In the genomic region with DNA sequence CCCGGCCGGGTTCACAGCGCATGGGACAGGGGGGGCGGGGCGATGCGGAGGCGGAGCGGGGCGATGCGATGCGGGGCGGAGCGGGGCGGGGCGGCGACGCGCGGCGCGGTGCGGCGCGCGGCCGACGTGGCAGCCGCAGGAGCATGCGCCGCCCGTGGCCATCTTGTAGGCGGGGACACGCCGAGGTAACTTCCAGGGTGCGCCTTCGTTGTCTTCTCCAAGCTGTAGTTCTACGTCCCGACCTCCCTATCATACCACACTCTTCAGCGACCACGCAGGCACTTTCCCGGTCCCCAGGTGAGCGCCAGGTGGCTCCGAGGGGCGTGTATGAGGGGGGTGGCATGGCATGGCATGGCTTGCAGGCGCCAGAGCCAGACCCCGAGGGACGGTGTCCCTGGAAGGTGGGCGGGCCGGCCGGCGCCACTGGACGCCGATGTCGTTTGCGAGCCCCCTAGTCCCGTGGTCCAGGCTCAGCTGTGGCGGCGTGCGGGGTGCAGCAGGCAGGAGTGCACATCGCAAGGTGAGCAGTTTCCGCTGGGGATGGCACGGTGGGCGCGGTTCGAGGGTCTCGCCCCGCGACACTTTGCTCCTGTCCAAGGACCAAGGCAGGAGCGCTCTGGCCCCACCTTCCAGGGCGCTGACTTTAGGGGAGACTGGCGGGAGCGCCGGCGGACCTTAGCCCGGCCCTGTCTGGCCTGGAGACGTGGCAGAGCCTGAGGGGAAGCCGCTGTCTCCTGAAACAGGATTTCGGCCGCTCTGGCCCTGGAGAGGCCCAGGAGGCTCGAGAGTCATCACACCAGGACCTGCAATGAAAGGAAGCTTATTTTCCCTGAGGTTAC, we compare ENCODE assay signal across 8 cellular contexts. TPM values are rescaled to one million over a fixed set of nuclear protein-coding genes. Genes with fewer than 3 reads are reported as not detected.
A peak's percentile ranks its signal among the peaks of the same experiment; 100 is the strongest.
DNase-seq lines count a peak whose midpoint lies in the region; ATAC-seq, FAIRE-seq and TF ChIP-seq lines count a peak whose summit lies in the region.

A gene (plus strand): TSS at position 161 of the 839 bp plus-strand sequence. CDS start 5,840 bp downstream, outside the sequence.

- ATAC-seq in HG02623 (IDR thresholded peaks at IDR 0.05; ENCODE audit: unreplicated experiment) (peak; percentile 89), psoas muscle (peak; percentile 93 to 97 (median 96))

- TF ChIP-seq POLR2A in GM12891 (IDR thresholded peaks at IDR 0.05; ENCODE audit: low read depth, low read length) (peak; percentile 81), adrenal gland (IDR thresholded peaks at IDR 0.05) (peak; percentile 59 to 85)

- 0 to 1% (median 0%) methylated on average over 15 to 80 of the region's 80 CpGs for WGBS in adrenal gland, 4 donors
- WGBS in psoas muscle, 3 donors: 0 to 1% (median 0%) methylated on average over 63 to 80 of the region's 80 CpGs
- under 1% methylated on average over 80 of the region's 80 CpGs for WGBS in urinary bladder

- intact Hi-C loops in adrenal gland (cut with DNase I) (no loop called here), left ventricle myocardium inferior (cut with micrococcal nuclease) (no loop called here), psoas muscle (cut with DNase I) (loop anchor here in 1 of 2 donors (10.0 kb wide), 1 partner anchor 863 kb away; no protein-coding TSS in a partner anchor)

- peak within 1 kb of the TSS in 4 of 5 donors; percentile 81 to 93 (median 86) for H3K27ac ChIP-seq in adrenal gland
- peak within 1 kb of the TSS; percentile 79 for H3K27ac ChIP-seq in left ventricle myocardium inferior (replicated peaks)
- peak within 1 kb of the TSS; percentile 85 for H3K27ac ChIP-seq in psoas muscle
- peak within 1 kb of the TSS; percentile 12 for H3K27ac ChIP-seq in urinary bladder (ENCODE audit: low read depth)

- H3K27me3 ChIP-seq in adrenal gland (no peaks in the 10 kb centered on the region), left ventricle myocardium inferior (ENCODE audit: low read depth) (no peaks in the 10 kb centered on the region), psoas muscle (ENCODE audit: insufficient read depth in 3 of 3, low read length in 2 of 3) (no peaks in the 10 kb centered on the region)

- H3K4me1 ChIP-seq in adrenal gland (replicated peaks in 1 of 2): peaks cover 0 to 27% of the 10 kb centered on the region in 2 donors
- H3K4me1 ChIP-seq in left ventricle myocardium inferior: peaks cover 43% of the 10 kb centered on the region
- H3K4me1 ChIP-seq in psoas muscle: peaks cover 8% of the 10 kb centered on the region
- H3K4me1 ChIP-seq in urinary bladder (ENCODE audit: insufficient read depth): no peaks in the 10 kb centered on the region

- peak within 1 kb of the TSS; percentile 24 to 97 (median 78) for H3K4me3 ChIP-seq in adrenal gland
- H3K4me3 ChIP-seq in left ventricle myocardium inferior: peak within 1 kb of the TSS; percentile 94
- H3K4me3 ChIP-seq in psoas muscle: peak within 1 kb of the TSS; percentile 96
- H3K4me3 ChIP-seq in urinary bladder (ENCODE audit: low read depth, low read length): peak within 1 kb of the TSS; percentile 89

- H3K9me3 ChIP-seq in adrenal gland (replicated peaks in 1 of 3): peaks cover 0 to 5% (median 0%) of the 10 kb centered on the region in 3 donors
- H3K9me3 ChIP-seq in left ventricle myocardium inferior (replicated peaks): peaks cover 9% of the 10 kb centered on the region
- H3K9me3 ChIP-seq in psoas muscle: no peaks in the 10 kb centered on the region

- H3K36me3 ChIP-seq in adrenal gland (replicated peaks in 1 of 2) (no peaks in the 10 kb centered on the region), left ventricle myocardium inferior (peaks cover 16% of the 10 kb centered on the region), psoas muscle (ENCODE audit: insufficient read depth in 1 of 2, low read depth in 1 of 2) (no peaks in the 10 kb centered on the region), urinary bladder (ENCODE audit: insufficient read depth) (no peaks in the 10 kb centered on the region)

- TF ChIP-seq CTCF in adrenal gland (IDR thresholded peaks at IDR 0.05) (no peak), left ventricle myocardium inferior (IDR thresholded peaks at IDR 0.05; ENCODE audit: borderline replicate concordance) (no peak), psoas muscle (IDR thresholded peaks at IDR 0.05) (no peak)

- DNase-seq in GM12891 (ENCODE audit: insufficient read length, low spot score) (peak; percentile 69), NCI-H1092 treated with DMSO at 0.1 percent for 48 hours (lab: John Stamatoyannopoulos, UW) (peak; percentile 65), T-helper 1 cell (peak; percentile 65 to 81 (median 71)), adrenal gland (peak; percentile 78 to 87 (median 85)), left ventricle myocardium inferior (peak; percentile 81), psoas muscle (peak; percentile 84 to 90)

- peak; percentile 97 for FAIRE-seq in GM12891 (lab: Jason Lieb, UNC)

TF ChIP-seq in GM12891, 5 proteins besides CTCF, POLR2A, EP300 and RAD21:
- TF ChIP-seq POLR2AphosphoS5 (IDR thresholded peaks at IDR 0.05; ENCODE audit: low read depth, low read length): peak; percentile 78
- TF ChIP-seq SPI1 (IDR thresholded peaks at IDR 0.05; ENCODE audit: low read depth, low read length): no peak

RNA-seq across cellular contexts. Expression of the gene that starts here (rescaled TPM):
- polyA plus RNA-seq in GM12891 (2012; ENCODE audit: low read depth, missing spikeins): 19.0 TPM
- 10 to 100 TPM; 21.0 to 81.4 (median 47.8) TPM for total RNA-seq in adrenal gland
- polyA plus RNA-seq in adrenal gland: 100 to 1,000 TPM in 1 of 3 donors, 10 to 100 TPM in 2; 19.1 to 128 (median 25.6) TPM
- 19.6 TPM for total RNA-seq in left ventricle myocardium inferior
- 10 to 100 TPM; 14.0 to 26.6 (median 16.4) TPM for total RNA-seq in psoas muscle
- 10 to 100 TPM in 2 of 3 donors, 1 to 10 TPM in 1; 7.0 to 14.4 (median 13.5) TPM for polyA plus RNA-seq in psoas muscle
- 108 TPM for total RNA-seq in urinary bladder
- 20.8 TPM for polyA plus RNA-seq in urinary bladder

Comparison
In these comparisons a context has a peak if more than half of its experiments do, and no peak if none do; other contexts are left out.
1. Peak in every context shown above with its lines: DNase-seq, ATAC-seq, H3K4me3 ChIP-seq and H3K27ac ChIP-seq.
2. H3K27ac ChIP-seq: peak in every context shown above with its lines; median percentile 86 in adrenal gland; 85 in psoas muscle; 79 in left ventricle myocardium inferior; 12 in urinary bladder.